In genomic region chr17:19354123-19354522, GRCh38 we compare ENCODE assay signal across 1 cellular context.
TF ChIP-seq lines count a peak whose summit lies in the region.

No MANE protein-coding gene starts in this region.

TF ChIP-seq in A549, 52 proteins besides CTCF, POLR2A, EP300 and RAD21:
- no peak for TF ChIP-seq FOSL2 (IDR thresholded peaks at IDR 0.05)
- peak; percentile 37; the same call in 1 of the 2 replicates for TF ChIP-seq FOSL2 (CRISPR knock-in tag; IDR thresholded peaks at IDR 0.05)
- TF ChIP-seq KDM1A (IDR thresholded peaks at IDR 0.05; ENCODE audit: low read depth): no peak
